ENCODE assay signal across 8 cellular contexts in genomic region chr6:167141667-167142432, GRCh38. TPM values are rescaled to one million over a fixed set of nuclear protein-coding genes. Genes with fewer than 3 reads are reported as not detected.
DNase-seq lines count a peak whose midpoint lies in the region; ATAC-seq and TF ChIP-seq lines count a peak whose summit lies in the region.

No MANE protein-coding gene starts in this region.

- H3K9me3 Mint-ChIP-seq in CD14-positive monocyte, result peaks cover 0 to 4% (median 0%) of the 10 kb centered on the region in 7 donors

- no peak for DNase-seq in CD14-positive monocyte (ENCODE audit: low spot score)
- peak; percentile 73 for DNase-seq in GM19238 (ENCODE audit: insufficient read length, low spot score)
- peak; percentile 52 for DNase-seq in RWPE1 (ENCODE audit: low spot score)
- DNase-seq in amniotic epithelial cell (ENCODE audit: low read depth), result peak; percentile 3
- peak; percentile 75 for DNase-seq in islet precursor cell
- peak; percentile 37 to 48 for DNase-seq in stimulated activated CD4-positive, alpha-beta T cell treated with anti-CD3 and anti-CD28 coated beads, Interleukin-2, amount 100 ng/mL, for 48 hours

- POLR2A ChIA-PET in RWPE1 (lab: Yijun Ruan, JAX; ENCODE audit: low non-redundant PET), result no interaction called here

- H3K4me3 Mint-ChIP-seq in CD14-positive monocyte, result peak overlapping the region in 1 of 2 donors; percentile 3

- intact Hi-C loops in CD14-positive monocyte (cut with micrococcal nuclease), result loop anchor here (5.0 to 10.0 kb wide), 5 partner anchors 97 to 370 kb away; partner anchors contain the start of gene CEP43 (in 2 of the 2)

- H3K27ac Mint-ChIP-seq in CD14-positive monocyte, result peak overlapping the region in 3 of 7 donors; percentile 7 to 52 (median 25)

- peaks cover 3 to 4% (median 3%) of the 10 kb centered on the region in 3 donors for H3K27me3 Mint-ChIP-seq in CD14-positive monocyte (ENCODE audit: low read depth in 3 of 3)

- ATAC-seq in HG03565 (IDR thresholded peaks at IDR 0.05; ENCODE audit: unreplicated experiment), result peak; percentile 67
- ATAC-seq in GM21360 (IDR thresholded peaks at IDR 0.05; ENCODE audit: unreplicated experiment), result no peak

- CTCF ChIA-PET in RWPE1 (lab: Yijun Ruan, JAX), result interaction anchor here (0.5 to 1.4 kb wide), 12 partner anchors 14 to 1061 kb away, joined by 3 to 10 read pairs (median 3); partner anchors contain the start of gene CEP43

- no peak overlapping the region for H3K27ac ChIP-seq in RWPE1

- TF ChIP-seq CTCF in CD14-positive monocyte (IDR thresholded peaks at IDR 0.05) (peak; percentile 86), RWPE1 (conservative IDR thresholded peaks at IDR 0.05; ENCODE audit: low read depth) (peak; percentile 64)

- peaks cover 18% of the 10 kb centered on the region for H3K4me1 Mint-ChIP-seq in CD14-positive monocyte

- no peaks in the 10 kb centered on the region for H3K36me3 Mint-ChIP-seq in CD14-positive monocyte

RNA-seq across cellular contexts. Expression of gene GPR31, which starts 15.9 kb away (rescaled TPM):
- not detected for polyA plus RNA-seq in CD14-positive monocyte

RNA-seq across cellular contexts. Expression of gene CCR6, which starts 19.0 kb away (rescaled TPM):
- under 1 TPM; 0.07 to 0.43 TPM for polyA plus RNA-seq in CD14-positive monocyte
